ENCODE assay signal across 8 cellular contexts in the genomic region with DNA sequence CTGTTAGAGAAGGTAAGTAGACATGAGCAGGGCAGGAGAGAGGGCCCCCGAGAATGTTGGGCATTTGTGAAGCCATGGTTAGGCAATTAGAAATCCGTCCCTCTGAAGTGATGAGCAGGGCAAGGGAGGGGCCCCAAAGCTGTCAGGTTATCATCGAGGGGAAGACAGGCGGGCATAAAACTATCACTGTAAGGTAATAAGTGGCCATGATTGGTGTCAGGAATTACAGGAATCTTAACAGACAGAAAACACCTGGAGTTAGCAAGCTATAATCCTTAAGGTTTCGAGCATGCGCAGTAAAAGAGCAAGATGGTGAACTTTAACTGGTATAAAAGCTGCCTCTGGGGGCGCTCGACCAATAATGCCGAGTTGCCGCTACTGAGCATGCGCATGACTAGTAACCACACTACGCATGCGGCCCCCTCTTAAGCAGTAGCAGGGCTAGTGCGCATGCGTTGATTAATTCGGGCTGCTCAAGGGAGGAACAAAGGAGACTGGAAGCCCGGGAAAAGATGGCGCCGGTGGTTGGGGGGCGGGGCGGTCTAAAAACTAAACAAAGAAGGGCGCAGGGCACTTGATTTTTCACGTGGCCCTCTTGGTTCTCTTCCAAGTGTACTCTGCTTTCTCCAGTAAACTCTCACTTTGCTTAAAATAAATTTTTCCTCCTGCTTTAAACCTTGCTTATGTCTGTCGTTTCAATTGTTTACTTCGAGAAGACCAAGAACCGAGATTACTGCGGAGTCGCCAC. TPM values are rescaled to one million over a fixed set of nuclear protein-coding genes. Genes with fewer than 3 reads are reported as not detected.
A peak's percentile ranks its signal among the peaks of the same experiment; 100 is the strongest.
DNase-seq lines count a peak whose midpoint lies in the region; ATAC-seq and TF ChIP-seq lines count a peak whose summit lies in the region.

No MANE protein-coding gene starts in this region.

- peak overlapping the region; percentile 37 to 80 (median 66) for H3K4me3 ChIP-seq in dorsolateral prefrontal cortex
- H3K4me3 ChIP-seq in right lobe of liver, result peak overlapping the region; percentile 38 to 50 (median 46)

- peaks cover 5 to 38% (median 8%) of the 10 kb centered on the region in 4 donors for H3K36me3 ChIP-seq in right lobe of liver

- H3K4me1 ChIP-seq in right lobe of liver, result peaks cover 0 to 40% (median 13%) of the 10 kb centered on the region in 4 donors

- intact Hi-C loops in dorsolateral prefrontal cortex (cut with DNase I) (loop anchor here (5.0 to 10.0 kb wide), 2 partner anchors 298 to 380 kb away; a partner anchor contains a TSS), right lobe of liver (cut with DNase I) (loop anchor here in 1 of 2 donors (10.0 kb wide), 1 partner anchor 290 kb away; no protein-coding TSS in a partner anchor)

- peak; percentile 62 for ATAC-seq in GM19324 (IDR thresholded peaks at IDR 0.05; ENCODE audit: low FRiP score, unreplicated experiment)
- ATAC-seq in HG03565 (IDR thresholded peaks at IDR 0.05; ENCODE audit: unreplicated experiment), result peak; percentile 32
- ATAC-seq in right lobe of liver, result peak; percentile 92 to 94 (median 92)

- TF ChIP-seq CTCF in C4-2B (conservative IDR thresholded peaks at IDR 0.05) (peak; percentile 92), dorsolateral prefrontal cortex (IDR thresholded peaks at IDR 0.05 in 54 of 56, conservative IDR thresholded peaks at IDR 0.05 in 2 of 56; ENCODE audit: low read depth in 1 of 56, partially characterized antibody in 56 of 56) (peak; percentile 81 to 98 (median 92)), right lobe of liver (IDR thresholded peaks at IDR 0.05) (peak; percentile 87 to 92 (median 88))

- peak; percentile 28 for TF ChIP-seq POLR2A in right lobe of liver (IDR thresholded peaks at IDR 0.05)

- peak overlapping the region; percentile 67 for H3K27ac ChIP-seq in C4-2B
- H3K27ac ChIP-seq in dorsolateral prefrontal cortex, result peak overlapping the region; percentile 66 to 99 (median 94)
- peak overlapping the region; percentile 79 to 88 (median 84) for H3K27ac ChIP-seq in right lobe of liver

- WGBS in right lobe of liver (ENCODE audit: insufficient coverage, low coverage, low lambda C conversion rate, missing lambda C conversion rate), result 9% methylated on average over 28 of the region's 28 CpGs

- DNase-seq in NCI-H748 treated with DMSO at 0.1 percent for 48 hours (lab: John Stamatoyannopoulos, UW), result peak; percentile 97
- peak; percentile 96 to 97 for DNase-seq in activated CD4-positive, alpha-beta T cell treated with anti-CD3 and anti-CD28 coated beads, Interleukin-2, amount 50 U/mL, for 48 hours
- peak; percentile 87 to 96 (median 93) for DNase-seq in dorsolateral prefrontal cortex
- DNase-seq in right lobe of liver, result peak; percentile 97 to 99 (median 98)
- DNase-seq in stimulated activated CD4-positive, alpha-beta T cell treated with anti-CD3 and anti-CD28 coated beads, Interleukin-4, amount 100 ng/mL, for 24 hours, result peak; percentile 97

- H3K27me3 ChIP-seq in dorsolateral prefrontal cortex (no peaks in the 10 kb centered on the region), right lobe of liver (no peaks in the 10 kb centered on the region)

- no peaks in the 10 kb centered on the region for H3K9me3 ChIP-seq in right lobe of liver

RNA-seq across cellular contexts. Expression of a gene that starts 5.5 kb away (rescaled TPM):
- total RNA-seq in dorsolateral prefrontal cortex, result 100 to 1,000 TPM; 119 to 262 (median 192) TPM
- total RNA-seq in right lobe of liver, result 100 to 1,000 TPM in 4 of 6 experiments, 10 to 100 TPM in 2; 92.0 to 131 (median 106) TPM

RNA-seq across cellular contexts. Expression of a gene that starts 32.9 kb away (rescaled TPM):
- 10 to 100 TPM in 57 of 120 experiments, 1 to 10 TPM in 63; 3.1 to 15.6 (median 9.6) TPM for total RNA-seq in dorsolateral prefrontal cortex
- 1 to 10 TPM in 3 of 6 experiments, under 1 TPM in 3; 0.29 to 2.7 (median 1.0) TPM for total RNA-seq in right lobe of liver

RNA-seq across cellular contexts. Expression of a gene that starts 33.0 kb away (rescaled TPM):
- total RNA-seq in dorsolateral prefrontal cortex, result 10 to 100 TPM in 119 of 120 experiments, 1 to 10 TPM in 1; 8.9 to 25.8 (median 16.2) TPM
- 100 to 1,000 TPM in 3 of 6 experiments, 10 to 100 TPM in 3; 43.4 to 115 (median 80.3) TPM for total RNA-seq in right lobe of liver

Comparison
In these comparisons a context has a peak if more than half of its experiments do, and no peak if none do; other contexts are left out.
1. Peak in every context shown above with its lines: DNase-seq, ATAC-seq, H3K4me3 ChIP-seq and H3K27ac ChIP-seq.
2. ATAC-seq: peak in every context shown above with its lines; median percentile 92 in right lobe of liver; 62 in GM19324; 32 in HG03565.